Comparison of ENCODE assay signal across 22 cellular contexts in the genomic region with DNA sequence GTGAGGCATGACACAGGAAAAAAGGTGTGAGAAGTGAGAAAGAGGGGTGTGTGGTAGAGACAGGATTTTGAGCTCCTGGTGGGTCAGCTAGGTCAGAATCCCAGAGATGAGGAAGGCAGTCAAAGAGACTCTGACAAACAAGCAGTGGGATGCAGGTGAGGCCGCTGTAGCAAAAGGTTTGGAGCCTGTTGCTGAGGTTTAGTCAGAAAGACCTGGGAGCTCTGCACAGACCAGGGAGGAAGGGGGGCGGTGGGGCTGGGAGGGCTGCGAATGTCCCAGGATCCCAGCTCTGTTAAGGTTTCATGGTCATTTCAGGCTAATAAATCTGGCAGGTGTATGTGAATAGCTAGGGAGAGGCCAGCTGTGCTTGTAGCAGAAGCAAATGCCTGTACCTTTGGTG.
"Had no signal": no experiment of that assay in that cellular context is flagged by ENCODE, and none has a peak within 500 bp of the region (broad histone marks: within the 10 kb centered on the region; RNA-seq: fewer than 3 reads in every experiment).

No MANE protein-coding gene starts in this region.

- H3K4me3 ChIP-seq: colonic mucosa, dorsolateral prefrontal cortex, esophagus muscularis mucosa, gastrocnemius medialis, left lung, testis, vagina had no signal

- H3K9me3 ChIP-seq: colonic mucosa, esophagus muscularis mucosa, gastrocnemius medialis, left lung, testis, vagina had no signal

- H3K36me3 Mint-ChIP-seq: activated CD4-positive, alpha-beta memory T cell treated with anti-CD3 and anti-CD28 coated beads for 36 hours; activated naive CD8-positive, alpha-beta T cell treated with anti-CD3 and anti-CD28 coated beads, Interleukin-2, amount 10 ng/mL, durations not matched to agents 7 days and 5 days; immature natural killer cell; mesothelial cell of epicardium; naive thymus-derived CD8-positive, alpha-beta T cell; type B pancreatic cell had no signal

- DNase-seq: activated CD4-positive, alpha-beta memory T cell treated with anti-CD3 and anti-CD28 coated beads for 36 hours; activated CD4-positive, alpha-beta T cell treated with anti-CD3 and anti-CD28 coated beads for 48 hours; activated naive CD4-positive, alpha-beta T cell treated with anti-CD3 and anti-CD28 coated beads for 36 hours; activated naive CD8-positive, alpha-beta T cell treated with anti-CD3 and anti-CD28 coated beads, Interleukin-2, amount 10 ng/mL, durations not matched to agents 7 days and 5 days; activated T-cell treated with anti-CD3 and anti-CD28 coated beads, Interleukin-2, amount 50 U/mL, for 48 hours; amniotic stem cell; colonic mucosa; dorsolateral prefrontal cortex; effector memory CD8-positive, alpha-beta T cell; gastrocnemius medialis; head of caudate nucleus; immature natural killer cell; kidney glomerular epithelial cell; left lung; naive thymus-derived CD8-positive, alpha-beta T cell; stimulated activated CD4-positive, alpha-beta T cell treated with anti-CD3 and anti-CD28 coated beads, Interleukin-4, amount 100 ng/mL, for 1 hour; stimulated activated naive CD4-positive, alpha-beta T cell; testis had no signal

- H3K9me3 Mint-ChIP-seq: activated CD4-positive, alpha-beta memory T cell treated with anti-CD3 and anti-CD28 coated beads for 36 hours; activated naive CD8-positive, alpha-beta T cell treated with anti-CD3 and anti-CD28 coated beads, Interleukin-2, amount 10 ng/mL, durations not matched to agents 7 days and 5 days; effector memory CD8-positive, alpha-beta T cell; type B pancreatic cell had no signal

- H3K4me3 Mint-ChIP-seq: activated CD4-positive, alpha-beta memory T cell treated with anti-CD3 and anti-CD28 coated beads for 36 hours; activated naive CD4-positive, alpha-beta T cell treated with anti-CD3 and anti-CD28 coated beads for 36 hours; activated naive CD8-positive, alpha-beta T cell treated with anti-CD3 and anti-CD28 coated beads, Interleukin-2, amount 10 ng/mL, durations not matched to agents 7 days and 5 days; effector memory CD8-positive, alpha-beta T cell; immature natural killer cell; mesothelial cell of epicardium; naive thymus-derived CD8-positive, alpha-beta T cell; type B pancreatic cell had no signal

- H3K27me3 Mint-ChIP-seq: activated CD4-positive, alpha-beta memory T cell treated with anti-CD3 and anti-CD28 coated beads for 36 hours; activated naive CD8-positive, alpha-beta T cell treated with anti-CD3 and anti-CD28 coated beads, Interleukin-2, amount 10 ng/mL, durations not matched to agents 7 days and 5 days; effector memory CD8-positive, alpha-beta T cell; type B pancreatic cell had no signal

- H3K27ac Mint-ChIP-seq: activated CD4-positive, alpha-beta memory T cell treated with anti-CD3 and anti-CD28 coated beads for 36 hours; activated naive CD4-positive, alpha-beta T cell treated with anti-CD3 and anti-CD28 coated beads for 36 hours; activated naive CD8-positive, alpha-beta T cell treated with anti-CD3 and anti-CD28 coated beads, Interleukin-2, amount 10 ng/mL, durations not matched to agents 7 days and 5 days; effector memory CD8-positive, alpha-beta T cell; immature natural killer cell; mesothelial cell of epicardium; naive thymus-derived CD8-positive, alpha-beta T cell; type B pancreatic cell had no signal

- H3K36me3 ChIP-seq: colonic mucosa, esophagus muscularis mucosa, gastrocnemius medialis, left lung, vagina had no signal

- H3K27ac ChIP-seq: colonic mucosa, dorsolateral prefrontal cortex, esophagus muscularis mucosa, gastrocnemius medialis, left lung, testis, vagina had no signal

- H3K27me3 ChIP-seq: colonic mucosa, dorsolateral prefrontal cortex, esophagus muscularis mucosa, gastrocnemius medialis, left lung, testis, vagina had no signal

- ATAC-seq: effector memory CD8-positive, alpha-beta T cell; gastrocnemius medialis; left lung; naive thymus-derived CD8-positive, alpha-beta T cell had no signal

- H3K4me1 ChIP-seq: colonic mucosa, gastrocnemius medialis, left lung, testis, vagina had no signal

- H3K4me1 Mint-ChIP-seq: activated naive CD8-positive, alpha-beta T cell treated with anti-CD3 and anti-CD28 coated beads, Interleukin-2, amount 10 ng/mL, durations not matched to agents 7 days and 5 days; immature natural killer cell; naive thymus-derived CD8-positive, alpha-beta T cell had no signal
